Comparison of ENCODE assay signal across 17 cellular contexts in the genomic region with DNA sequence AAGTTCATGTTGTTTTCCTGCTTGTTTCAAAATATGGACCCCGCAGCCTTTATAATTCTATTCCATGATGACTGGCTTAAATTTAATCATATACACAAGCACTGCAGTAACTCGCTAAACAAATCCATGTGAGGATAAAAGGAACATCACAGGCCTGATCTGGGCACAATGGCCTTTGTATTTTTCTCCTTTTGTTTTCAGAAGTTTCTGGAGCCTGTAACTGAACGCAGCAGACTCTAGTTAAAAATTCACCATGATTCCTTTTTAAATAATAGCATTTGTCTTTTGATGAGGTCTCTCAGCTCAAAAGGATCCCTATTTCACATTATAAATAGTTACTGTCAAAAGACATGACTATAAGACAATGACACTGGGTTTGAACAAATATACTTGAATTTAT.
"Had no signal": no experiment of that assay in that cellular context is flagged by ENCODE, and none has a peak within 500 bp of the region (broad histone marks: within the 10 kb centered on the region; RNA-seq: fewer than 3 reads in every experiment).

No MANE protein-coding gene starts in this region.

- FAIRE-seq: islet of Langerhans, pancreas, TTC549 had no signal

- H3K4me3 Mint-ChIP-seq: activated B cell treated with CpG ODN at 0.5 μM for 24 hours; activated CD4-positive, alpha-beta T cell treated with anti-CD3 and anti-CD28 coated beads, Interleukin-2, amount 10 ng/mL, durations not matched to agents 7 days and 5 days; activated naive CD4-positive, alpha-beta T cell treated with anti-CD3 and anti-CD28 coated beads for 36 hours; memory B cell; nephron progenitor cell; T-helper 1 cell treated with Interleukin-12 subunit alpha and Interleukin-12 subunit beta and Interleukin-4 antibody, amounts not matched to agents 30 μg/mL and 1 μg/mL, for 36 hours had no signal

- H3K4me3 ChIP-seq: pancreas, right atrium auricular region, skin epidermis, transverse colon had no signal

- H3K4me1 ChIP-seq: pancreas had no signal

- H3K27ac ChIP-seq: pancreas, right atrium auricular region, transverse colon had no signal

- H3K4me1 Mint-ChIP-seq: activated B cell treated with CpG ODN at 0.5 μM for 24 hours; activated CD4-positive, alpha-beta T cell treated with anti-CD3 and anti-CD28 coated beads, Interleukin-2, amount 10 ng/mL, durations not matched to agents 7 days and 5 days had no signal

- H3K9me3 Mint-ChIP-seq: activated CD4-positive, alpha-beta T cell treated with anti-CD3 and anti-CD28 coated beads, Interleukin-2, amount 10 ng/mL, durations not matched to agents 7 days and 5 days; T-helper 1 cell treated with Interleukin-12 subunit alpha and Interleukin-12 subunit beta and Interleukin-4 antibody, amounts not matched to agents 30 μg/mL and 1 μg/mL, for 36 hours had no signal

- H3K9me3 ChIP-seq: pancreas, transverse colon had no signal

- H3K36me3 ChIP-seq: pancreas, right atrium auricular region, transverse colon had no signal

- H3K36me3 Mint-ChIP-seq: memory B cell had no signal

- ATAC-seq: left lobe of liver, pancreas had no signal

- H3K27me3 ChIP-seq: pancreas, right atrium auricular region, transverse colon had no signal

- H3K27ac Mint-ChIP-seq: activated B cell treated with CpG ODN at 0.5 μM for 24 hours; activated CD4-positive, alpha-beta T cell treated with anti-CD3 and anti-CD28 coated beads, Interleukin-2, amount 10 ng/mL, durations not matched to agents 7 days and 5 days; activated naive CD4-positive, alpha-beta T cell treated with anti-CD3 and anti-CD28 coated beads for 36 hours; memory B cell; nephron progenitor cell; T-helper 1 cell treated with Interleukin-12 subunit alpha and Interleukin-12 subunit beta and Interleukin-4 antibody, amounts not matched to agents 30 μg/mL and 1 μg/mL, for 36 hours had no signal

- DNase-seq: activated B cell treated with CpG ODN at 0.5 μM for 24 hours; activated CD4-positive, alpha-beta T cell treated with anti-CD3 and anti-CD28 coated beads, Interleukin-2, amount 10 ng/mL, durations not matched to agents 7 days and 5 days; activated CD8-positive, alpha-beta memory T cell treated with anti-CD3 and anti-CD28 coated beads for 24 hours; activated naive CD4-positive, alpha-beta T cell treated with anti-CD3 and anti-CD28 coated beads for 36 hours; central memory CD4-positive, alpha-beta T cell; erythroblast; glutamatergic neuron; nephron progenitor cell; pancreas; transverse colon had no signal
